Comparison of ENCODE assay signal across 8 cellular contexts in the genomic region with DNA sequence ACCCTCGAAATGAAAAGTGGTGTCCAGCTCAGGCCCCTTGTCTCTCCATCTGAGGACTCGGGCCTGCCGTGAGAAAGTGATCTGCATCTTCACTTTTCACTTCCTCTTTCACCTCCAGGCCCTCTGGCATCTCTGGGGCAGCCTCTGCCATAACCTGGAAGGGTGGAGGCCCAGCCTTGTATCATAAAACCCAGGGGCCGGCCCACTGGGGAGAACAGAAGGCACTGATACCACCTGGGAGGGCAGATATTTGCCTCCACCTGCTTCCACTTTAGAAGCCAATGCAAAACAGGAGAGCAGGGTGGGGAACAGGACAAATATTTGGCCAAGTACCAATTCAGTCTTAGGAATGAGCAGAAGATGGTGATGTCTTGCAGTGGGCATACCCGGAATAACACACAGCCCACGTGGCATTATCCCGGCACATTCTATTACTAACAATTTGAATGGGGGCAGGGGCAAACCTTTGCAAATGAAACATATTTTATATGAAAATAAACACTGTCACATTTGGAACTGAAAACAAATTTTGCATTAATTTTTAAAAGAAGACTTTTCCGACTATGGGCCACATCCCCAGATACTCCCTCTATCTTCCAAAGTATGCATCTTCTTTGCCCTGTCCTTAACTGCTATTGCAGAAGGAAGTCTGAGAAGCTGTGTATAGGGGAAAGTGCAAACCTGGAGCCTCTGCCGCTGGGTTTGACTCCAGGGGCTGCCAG.
DNase-seq lines count a peak whose midpoint lies in the region; ATAC-seq, FAIRE-seq and TF ChIP-seq lines count a peak whose summit lies in the region.

No MANE protein-coding gene starts in this region.

- no peak overlapping the region for H2AFZ ChIP-seq in PC-3 (ENCODE audit: low read length)

- H3K4me2 ChIP-seq in PC-3 (ENCODE audit: low read length), result no peak overlapping the region

- H3K4me3 ChIP-seq in GM12864 (ENCODE audit: low read depth, low read length) (no peak overlapping the region), dorsolateral prefrontal cortex (no peak overlapping the region), transverse colon (no peak overlapping the region), PC-3 (ENCODE audit: low read length) (no peak overlapping the region)

- FAIRE-seq in RCC 7860 (lab: Jason Lieb, UNC), result no peak

- BruUV-seq in PC-3 (replicated peaks; lab: Mats Ljungman, UMichigan), result no TSS peak

- TF ChIP-seq CTCF in GM12864 (IDR thresholded peaks at IDR 0.05; ENCODE audit: low read depth, low read length, missing control alignments), result no peak
- TF ChIP-seq CTCF in dorsolateral prefrontal cortex (IDR thresholded peaks at IDR 0.05 in 54 of 56, conservative IDR thresholded peaks at IDR 0.05 in 2 of 56; ENCODE audit: low read depth in 1 of 56, partially characterized antibody in 56 of 56), result peak in 36 of 56 donors; percentile 7 to 58 (median 28)
- peak in 2 of 5 experiments; percentile 24 to 28 for TF ChIP-seq CTCF in transverse colon (IDR thresholded peaks at IDR 0.05)
- no peak for TF ChIP-seq CTCF in PC-3 (conservative IDR thresholded peaks at IDR 0.05; ENCODE audit: low read depth, low read length)

- H3K36me3 ChIP-seq in transverse colon, result no peaks in the 10 kb centered on the region
- H3K36me3 ChIP-seq in PC-3 (ENCODE audit: low read depth, low read length), result no peaks in the 10 kb centered on the region

- POLR2A ChIA-PET in PC-3 (lab: Charles Lee; ENCODE audit: unreplicated experiment), result no interaction called here

- H3K9ac ChIP-seq in PC-3 (ENCODE audit: low read length), result no peak overlapping the region

- no peaks in the 10 kb centered on the region for H3K79me2 ChIP-seq in PC-3 (ENCODE audit: low read length)

- in situ Hi-C loops in transverse colon (cut with MboI; ENCODE audit: low pct_ligation_motif_present in 1 of 4, low pct_unique_long_range_greater_than_20kb in 1 of 4, low sequenced_read_pairs in 3 of 4), result no loop called here

- TF ChIP-seq POLR2A in transverse colon (IDR thresholded peaks at IDR 0.05), result no peak

- peak overlapping the region in 43 of 59 donors; percentile 2 to 87 (median 48) for H3K27ac ChIP-seq in dorsolateral prefrontal cortex
- peak overlapping the region; percentile 57 to 75 (median 72) for H3K27ac ChIP-seq in transverse colon
- H3K27ac ChIP-seq in PC-3 (ENCODE audit: low read length), result no peak overlapping the region

- no peaks in the 10 kb centered on the region for H3K9me2 ChIP-seq in PC-3 (replicated peaks; ENCODE audit: low read length)

- ATAC-seq in GM21529 (IDR thresholded peaks at IDR 0.05; ENCODE audit: unreplicated experiment) (peak; percentile 80), PC-3 (no peak)

- H3K9me3 ChIP-seq in transverse colon, result no peaks in the 10 kb centered on the region
- H3K9me3 ChIP-seq in PC-3 (ENCODE audit: low read length), result no peaks in the 10 kb centered on the region

- H3K27me3 ChIP-seq in dorsolateral prefrontal cortex (no peaks in the 10 kb centered on the region), transverse colon (no peaks in the 10 kb centered on the region), PC-3 (ENCODE audit: low read length) (no peaks in the 10 kb centered on the region)

- CTCF ChIA-PET in PC-3 (lab: Charles Lee), result no interaction called here

- DNase-seq in GM12864 (ENCODE audit: low read depth) (peak; percentile 52), HT-29 (ENCODE audit: low spot score) (peak; percentile 79), dorsolateral prefrontal cortex (peak in 1 of 10 donors; percentile 64), transverse colon (peak; percentile 75), RCC 7860 (ENCODE audit: low spot score) (no peak), DMS53 treated with DMSO at 0.1 percent for 48 hours (lab: John Stamatoyannopoulos, UW; ENCODE audit: unreplicated experiment) (no peak), PC-3 (no peak)

- WGBS in transverse colon (ENCODE audit: low coverage in 1 of 2), 2 donors, result 34 to 42% methylated on average over 3 to 9 of the region's 9 CpGs

- H3K4me1 ChIP-seq in transverse colon, result peaks cover 20 to 34% (median 32%) of the 10 kb centered on the region in 4 donors
- H3K4me1 ChIP-seq in PC-3 (ENCODE audit: insufficient read depth, low read length), result peaks cover 7% of the 10 kb centered on the region; the same call in 1 of the 2 replicates

- intact Hi-C loops in dorsolateral prefrontal cortex (cut with DNase I) (no loop called here), transverse colon (cut with DNase I; ENCODE audit: low total_unique reads) (no loop called here), PC-3 (cut with micrococcal nuclease) (no loop called here)

- no peaks in the 10 kb centered on the region for H4K20me1 ChIP-seq in PC-3 (ENCODE audit: low read length)

- H3F3A ChIP-seq in PC-3 (ENCODE audit: low read length, unreplicated experiment), result no peaks in the 10 kb centered on the region

- TF ChIP-seq EP300 in transverse colon (IDR thresholded peaks at IDR 0.05; ENCODE audit: low read depth), result no peak

Comparison
In these comparisons a context has a peak if more than half of its experiments do, and no peak if none do; other contexts are left out.
1. DNase-seq: peak in GM12864 (single experiment), HT-29 (single experiment) and transverse colon (single experiment); none in RCC 7860 (single experiment), DMS53 treated with DMSO at 0.1 percent for 48 hours (single experiment) and PC-3 (single experiment).
2. CTCF ChIP-seq: peak in dorsolateral prefrontal cortex (36 of 56); none in GM12864 (single experiment) and PC-3 (single experiment).